ENCODE assay signal across 8 cellular contexts in the genomic region with DNA sequence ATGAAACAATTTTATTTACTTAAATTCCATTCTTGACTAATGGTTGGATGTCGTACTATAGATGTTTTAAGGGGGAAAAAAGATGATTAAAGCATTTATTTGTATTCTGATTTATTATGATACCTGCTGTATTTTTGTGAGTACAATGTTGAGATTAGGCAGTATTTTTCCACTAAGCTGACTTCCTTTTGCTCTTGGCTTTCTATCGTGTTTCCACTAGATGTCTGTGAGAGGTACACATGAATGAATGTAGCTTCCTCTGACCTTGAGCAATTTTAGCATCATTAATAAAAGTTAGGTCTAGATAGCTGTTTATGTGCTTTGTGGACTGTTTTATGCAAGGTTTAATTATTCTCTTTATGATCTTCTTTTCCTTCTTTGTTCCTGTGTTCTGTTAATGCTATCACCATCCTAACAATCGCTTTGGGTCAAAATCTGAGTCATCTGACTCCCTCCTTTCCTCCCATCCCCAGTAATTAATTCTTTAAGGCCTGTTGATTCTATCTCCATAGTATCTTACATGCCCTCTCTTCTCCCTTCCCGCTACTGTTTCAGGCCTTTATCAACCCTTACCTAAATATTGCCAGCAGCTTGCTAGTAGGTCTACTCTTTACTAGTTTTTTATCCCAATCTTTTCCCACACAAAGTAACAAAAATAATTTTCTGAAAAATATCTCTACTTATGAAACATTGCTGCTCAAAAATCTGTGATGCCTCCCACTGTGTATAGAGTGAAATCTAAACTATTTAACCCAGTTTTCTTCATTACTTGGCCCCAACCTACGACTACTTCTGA.
A peak's percentile ranks its signal among the peaks of the same experiment; 100 is the strongest.
DNase-seq lines count a peak whose midpoint lies in the region; ATAC-seq and TF ChIP-seq lines count a peak whose summit lies in the region.

No MANE protein-coding gene starts in this region.

- no peak for TF ChIP-seq POLR2A in suprapubic skin (IDR thresholded peaks at IDR 0.05)

- 35% methylated on average over 5 of the region's 5 CpGs for WGBS in suprapubic skin

- H3K9me3 ChIP-seq in cardiac muscle cell (ENCODE audit: low read depth) (no peaks in the 10 kb centered on the region), right atrium auricular region (no peaks in the 10 kb centered on the region), suprapubic skin (no peaks in the 10 kb centered on the region)

- peaks cover 18% of the 10 kb centered on the region for H3K36me3 Mint-ChIP-seq in activated T-helper 1 cell treated with anti-CD3 and anti-CD28 coated beads, Interleukin-12 subunit alpha, Interleukin-12 subunit beta, Interleukin-2, Interleukin-4 antibody, amounts not matched to agents 30 ng/mL and 10 ng/mL and 1 ng/mL, durations not matched to agents 14 hours and 24 hours and 36 hours (ENCODE audit: low read depth)

- no peak for TF ChIP-seq EP300 in suprapubic skin (IDR thresholded peaks at IDR 0.05)

- peak in 1 of 2 donors; percentile 67 for DNase-seq in cardiac muscle cell (ENCODE audit: low read depth in 1 of 2, low spot score in 1 of 2)
- DNase-seq in Right ventricle myocardium inferior (ENCODE audit: missing footprints), result no peak
- DNase-seq in activated T-helper 1 cell treated with anti-CD3 and anti-CD28 coated beads, Interleukin-12 subunit alpha, Interleukin-12 subunit beta, Interleukin-2, Interleukin-4 antibody, amounts not matched to agents 30 ng/mL and 10 ng/mL and 1 ng/mL, durations not matched to agents 14 hours and 24 hours and 36 hours (ENCODE audit: low spot score), result no peak
- DNase-seq in right atrium auricular region (ENCODE audit: low spot score), result no peak
- no peak for DNase-seq in suprapubic skin (ENCODE audit: low spot score in 2 of 2)
- no peak for DNase-seq in dedifferentiated amniotic fluid mesenchymal stem cell (ENCODE audit: extremely low spot score)
- DNase-seq in HuH-7 (ENCODE audit: low spot score), result no peak
- no peak for DNase-seq in NCI-H446 (lab: John Stamatoyannopoulos, UW)

- peaks cover 64% of the 10 kb centered on the region for H3K4me1 Mint-ChIP-seq in activated T-helper 1 cell treated with anti-CD3 and anti-CD28 coated beads, Interleukin-12 subunit alpha, Interleukin-12 subunit beta, Interleukin-2, Interleukin-4 antibody, amounts not matched to agents 30 ng/mL and 10 ng/mL and 1 ng/mL, durations not matched to agents 14 hours and 24 hours and 36 hours (ENCODE audit: low read depth)

- TF ChIP-seq CTCF in cardiac muscle cell (IDR thresholded peaks at IDR 0.05; ENCODE audit: low read depth, low read length), result no peak
- no peak for TF ChIP-seq CTCF in right atrium auricular region (IDR thresholded peaks at IDR 0.05)
- TF ChIP-seq CTCF in suprapubic skin (IDR thresholded peaks at IDR 0.05), result no peak

- no peak overlapping the region for H3K4me3 ChIP-seq in cardiac muscle cell
- H3K4me3 ChIP-seq in right atrium auricular region, result peak overlapping the region in 1 of 2 donors; percentile 7
- no peak overlapping the region for H3K4me3 ChIP-seq in suprapubic skin

- peak overlapping the region; percentile 98 for H3K27ac ChIP-seq in cardiac muscle cell
- H3K27ac ChIP-seq in right atrium auricular region, result peak overlapping the region; percentile 67 to 86
- H3K27ac ChIP-seq in suprapubic skin, result peak overlapping the region; percentile 82

- peaks cover 2% of the 10 kb centered on the region for H3K27me3 Mint-ChIP-seq in activated T-helper 1 cell treated with anti-CD3 and anti-CD28 coated beads, Interleukin-12 subunit alpha, Interleukin-12 subunit beta, Interleukin-2, Interleukin-4 antibody, amounts not matched to agents 30 ng/mL and 10 ng/mL and 1 ng/mL, durations not matched to agents 14 hours and 24 hours and 36 hours (ENCODE audit: insufficient read depth)

- H3K27ac Mint-ChIP-seq in activated T-helper 1 cell treated with anti-CD3 and anti-CD28 coated beads, Interleukin-12 subunit alpha, Interleukin-12 subunit beta, Interleukin-2, Interleukin-4 antibody, amounts not matched to agents 30 ng/mL and 10 ng/mL and 1 ng/mL, durations not matched to agents 14 hours and 24 hours and 36 hours, result peak overlapping the region; percentile 96

- peaks cover 6% of the 10 kb centered on the region for H3K9me3 Mint-ChIP-seq in activated T-helper 1 cell treated with anti-CD3 and anti-CD28 coated beads, Interleukin-12 subunit alpha, Interleukin-12 subunit beta, Interleukin-2, Interleukin-4 antibody, amounts not matched to agents 30 ng/mL and 10 ng/mL and 1 ng/mL, durations not matched to agents 14 hours and 24 hours and 36 hours

- intact Hi-C loops in Right ventricle myocardium inferior (cut with DNase I), result no loop called here
- intact Hi-C loops in activated T-helper 1 cell treated with anti-CD3 and anti-CD28 coated beads, Interleukin-12 subunit alpha, Interleukin-12 subunit beta, Interleukin-2, Interleukin-4 antibody, amounts not matched to agents 30 ng/mL and 10 ng/mL and 1 ng/mL, durations not matched to agents 14 hours and 24 hours and 36 hours (cut with micrococcal nuclease), result no loop called here

- peak overlapping the region; percentile 77 for H3K4me3 Mint-ChIP-seq in activated T-helper 1 cell treated with anti-CD3 and anti-CD28 coated beads, Interleukin-12 subunit alpha, Interleukin-12 subunit beta, Interleukin-2, Interleukin-4 antibody, amounts not matched to agents 30 ng/mL and 10 ng/mL and 1 ng/mL, durations not matched to agents 14 hours and 24 hours and 36 hours

- H3K4me1 ChIP-seq in cardiac muscle cell (ENCODE audit: low read depth) (peaks cover 57% of the 10 kb centered on the region), right atrium auricular region (peaks cover 0 to 47% of the 10 kb centered on the region in 2 donors), suprapubic skin (peaks cover 51% of the 10 kb centered on the region)

- ATAC-seq in Right ventricle myocardium inferior, result no peak

- H3K36me3 ChIP-seq in cardiac muscle cell (no peaks in the 10 kb centered on the region), right atrium auricular region (no peaks in the 10 kb centered on the region), suprapubic skin (peaks cover 3% of the 10 kb centered on the region)

- H3K27me3 ChIP-seq in cardiac muscle cell (no peaks in the 10 kb centered on the region), right atrium auricular region (peaks cover 0 to 5% of the 10 kb centered on the region in 2 donors), suprapubic skin (no peaks in the 10 kb centered on the region)
